ENCODE assay signal across 20 cellular contexts in the genomic region with DNA sequence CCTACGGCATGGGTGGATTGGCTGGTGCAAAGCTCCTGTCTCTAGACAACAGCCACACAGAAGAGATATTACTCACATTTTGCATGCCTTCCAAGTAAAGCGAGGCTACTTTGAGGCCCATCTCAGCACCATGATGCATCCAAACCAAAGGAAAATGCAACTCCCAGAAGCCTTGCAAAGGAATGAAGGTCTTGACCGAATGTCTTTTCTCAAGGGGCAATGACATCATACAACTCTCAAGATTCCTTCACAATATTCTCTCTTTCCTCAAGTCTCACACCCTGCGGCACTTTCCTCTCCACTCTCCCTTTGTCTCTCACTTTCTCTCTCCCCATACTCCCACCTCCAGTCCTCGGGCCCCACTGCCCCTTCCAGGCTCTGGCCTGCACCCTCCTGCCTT. TPM values are rescaled to one million over a fixed set of nuclear protein-coding genes. Genes with fewer than 3 reads are reported as not detected.
DNase-seq lines count a peak whose midpoint lies in the region; TF ChIP-seq lines count a peak whose summit lies in the region.
"Had no signal": no experiment of that assay in that cellular context is flagged by ENCODE, and none has a peak within 500 bp of the region (broad histone marks: within the 10 kb centered on the region; RNA-seq: fewer than 3 reads in every experiment).

No MANE protein-coding gene starts in this region.

- H3K4me1 ChIP-seq in GM23248 (ENCODE audit: insufficient read depth) (peaks cover 3% of the 10 kb centered on the region; the same call in 1 of the 2 replicates), mesenchymal stem cell (ENCODE audit: control insufficient read depth, insufficient read depth, low read depth, low read length) (no peaks in the 10 kb centered on the region), hepatocyte (ENCODE audit: insufficient read depth) (no peaks in the 10 kb centered on the region)
- H3K4me1 ChIP-seq: Caco-2 had no signal

- H3K9ac ChIP-seq in GM23248 (no peak overlapping the region), mesenchymal stem cell (ENCODE audit: low read length) (peak overlapping the region; percentile 53)

- WGBS in GM23248 (ENCODE audit: low coverage in 1 of 2, low lambda C conversion rate in 2 of 2, missing lambda C conversion rate in 2 of 2), 2 experiments, result 83 to 84% methylated on average over 5 of the region's 5 CpGs
- 70% methylated on average over 5 of the region's 5 CpGs for WGBS in mesenchymal stem cell
- 84% methylated on average over 5 of the region's 5 CpGs for WGBS in hepatocyte (ENCODE audit: low lambda C conversion rate, missing lambda C conversion rate)

- no peak overlapping the region for H3K18ac ChIP-seq in mesenchymal stem cell (ENCODE audit: low read depth in 1 of 2, low read length in 2 of 2)

- no peak overlapping the region for H2BK120ac ChIP-seq in mesenchymal stem cell (ENCODE audit: low read depth, low read length)

- H2AK5ac ChIP-seq in mesenchymal stem cell (ENCODE audit: low read length, severe bottlenecking), result no peak overlapping the region

- H3K9me3 ChIP-seq in GM23248 (ENCODE audit: low read depth), result no peaks in the 10 kb centered on the region
- peaks cover 5% of the 10 kb centered on the region for H3K9me3 ChIP-seq in mesenchymal stem cell (ENCODE audit: control insufficient read depth, low read length)
- no peaks in the 10 kb centered on the region for H3K9me3 ChIP-seq in hepatocyte (ENCODE audit: low read depth)
- H3K9me3 ChIP-seq: Caco-2 had no signal

- H4K20me1 ChIP-seq in GM23248 (ENCODE audit: insufficient read depth) (no peaks in the 10 kb centered on the region), hepatocyte (ENCODE audit: insufficient read depth, poor library complexity, severe bottlenecking) (no peaks in the 10 kb centered on the region)

- H3K23ac ChIP-seq in mesenchymal stem cell (ENCODE audit: low read length in 2 of 2), result no peak overlapping the region

- H3K79me2 ChIP-seq in GM23248 (ENCODE audit: insufficient read depth) (no peaks in the 10 kb centered on the region), hepatocyte (no peaks in the 10 kb centered on the region)

- H2BK12ac ChIP-seq in mesenchymal stem cell (ENCODE audit: low read length in 2 of 2), result no peak overlapping the region

- no peak overlapping the region for H4K91ac ChIP-seq in mesenchymal stem cell (ENCODE audit: low read length)

- H4K8ac ChIP-seq in mesenchymal stem cell (ENCODE audit: low read length), result no peak overlapping the region

- in situ Hi-C loops in GM23248 (cut with MboI), result no loop called here

- DNase-seq in AG08395 (ENCODE audit: low spot score) (peak; percentile 5), GM23248 (peak; percentile 38), fibroblast of mammary gland (ENCODE audit: low read depth) (peak; percentile 91), mesenchymal stem cell (no peak), hepatocyte (ENCODE audit: low spot score) (no peak), NCI-H2171 (lab: John Stamatoyannopoulos, UW) (no peak), dedifferentiated amniotic fluid mesenchymal stem cell (ENCODE audit: extremely low spot score) (no peak), NCI-H1436 treated with DMSO at 0.1 percent for 48 hours (lab: John Stamatoyannopoulos, UW) (no peak)
- DNase-seq: 8988T; AML-193; Caco-2; CD4-positive, alpha-beta T cell; DMS153; DMS79; GDM1; H9 had no signal

- H2AFZ ChIP-seq in GM23248 (no peak overlapping the region), mesenchymal stem cell (ENCODE audit: low read depth, low read length) (no peak overlapping the region), hepatocyte (no peak overlapping the region)

- H3K27ac ChIP-seq in GM23248 (no peak overlapping the region), mesenchymal stem cell (ENCODE audit: low read length, poor library complexity, severe bottlenecking) (no peak overlapping the region), hepatocyte (no peak overlapping the region)
- H3K27ac ChIP-seq: C4-2B had no signal

- no peaks in the 10 kb centered on the region for H3K9me2 ChIP-seq in GM23248 (ENCODE audit: insufficient read depth)
- no peaks in the 10 kb centered on the region for H3K9me2 ChIP-seq in hepatocyte (replicated peaks; ENCODE audit: insufficient read depth)

- H3K14ac ChIP-seq in mesenchymal stem cell (ENCODE audit: low read length in 2 of 2), result no peak overlapping the region

- peaks cover 5% of the 10 kb centered on the region for H3F3A ChIP-seq in GM23248 (ENCODE audit: insufficient read depth)

- H3K36me3 ChIP-seq in GM23248 (ENCODE audit: low read depth) (no peaks in the 10 kb centered on the region), mesenchymal stem cell (ENCODE audit: control insufficient read depth in 1 of 2, insufficient read depth in 2 of 2, low read depth in 1 of 2, low read length in 2 of 2) (no peaks in the 10 kb centered on the region), hepatocyte (replicated peaks; ENCODE audit: insufficient read depth, low read depth) (no peaks in the 10 kb centered on the region)

- TF ChIP-seq CTCF in fibroblast of mammary gland (conservative IDR thresholded peaks at IDR 0.05; ENCODE audit: control insufficient read depth, insufficient read depth, low read depth, low read length), result no peak
- TF ChIP-seq CTCF in hepatocyte (IDR thresholded peaks at IDR 0.05; ENCODE audit: poor library complexity), result no peak

- no peaks in the 10 kb centered on the region for H3K79me1 ChIP-seq in mesenchymal stem cell (replicated peaks; ENCODE audit: low read length, poor library complexity, severe bottlenecking)

- H2BK5ac ChIP-seq in mesenchymal stem cell (ENCODE audit: low read depth, low read length, poor library complexity, severe bottlenecking), result no peak overlapping the region

- H3K4me2 ChIP-seq in GM23248 (ENCODE audit: unreplicated experiment), result no peak overlapping the region
- H3K4me2 ChIP-seq in mesenchymal stem cell (ENCODE audit: low read length, poor library complexity, severe bottlenecking), result no peak overlapping the region
- H3K4me2 ChIP-seq in hepatocyte, result no peak overlapping the region

- H3K4ac ChIP-seq in mesenchymal stem cell (ENCODE audit: low read depth in 1 of 2, low read length in 2 of 2), result no peak overlapping the region

- no peaks in the 10 kb centered on the region for H3K27me3 ChIP-seq in GM23248 (replicated peaks; ENCODE audit: insufficient read depth)
- peaks cover 0 to 7% of the 10 kb centered on the region in 2 experiments for H3K27me3 ChIP-seq in mesenchymal stem cell (ENCODE audit: control insufficient read depth in 1 of 2, insufficient read depth in 1 of 2, low read length in 2 of 2)
- H3K27me3 ChIP-seq in hepatocyte, result no peaks in the 10 kb centered on the region

- no peak overlapping the region for H2BK15ac ChIP-seq in mesenchymal stem cell (ENCODE audit: low read depth, poor library complexity, severe bottlenecking)

- H3K4me3 ChIP-seq in GM23248, result no peak overlapping the region
- no peak overlapping the region for H3K4me3 ChIP-seq in fibroblast of mammary gland (ENCODE audit: control insufficient read depth, low read depth, low read length)
- H3K4me3 ChIP-seq in mesenchymal stem cell (ENCODE audit: insufficient read depth in 1 of 2, low read depth in 1 of 2, low read length in 2 of 2), result no peak overlapping the region
- H3K4me3 ChIP-seq in hepatocyte, result no peak overlapping the region

RNA-seq across cellular contexts. Expression of gene CPXM2, which starts 44.8 kb away (rescaled TPM):
- 19.8 and 21.2 TPM in 2 replicates for total RNA-seq in GM23248 (2014; rRNA removed; shearing (Covaris generic))
- polyA plus RNA-seq in GM23248 (2016; fragmentation: Nextera tagmentation; extraction: Ambion mirVana) (14.2 and 14.8 TPM in 2 replicates), hepatocyte (0.88 and 3.7 TPM in 2 replicates)
- polyA plus RNA-seq in mesenchymal stem cell (2013, experiment 1 of 2), result not detected
- 0.01 TPM for polyA plus RNA-seq in mesenchymal stem cell (2013, experiment 2 of 2)
- total RNA-seq in hepatocyte, result 4.9 and 5.3 TPM in 2 replicates
- total RNA-seq: A673; Caco-2; CD4-positive, alpha-beta T cell; HT-29 had no signal
- polyA plus RNA-seq: AG04450 had no signal

Comparison
In these comparisons a context has a peak if more than half of its experiments do, and no peak if none do; other contexts are left out.
1. DNase-seq: peak in AG08395 (single experiment), GM23248 (single experiment) and fibroblast of mammary gland (single experiment); none in mesenchymal stem cell (single experiment), hepatocyte (single experiment), NCI-H2171 (single experiment), dedifferentiated amniotic fluid mesenchymal stem cell (single experiment) and NCI-H1436 treated with DMSO at 0.1 percent for 48 hours (single experiment).